ENCODE assay signal across 8 cellular contexts in the genomic region with DNA sequence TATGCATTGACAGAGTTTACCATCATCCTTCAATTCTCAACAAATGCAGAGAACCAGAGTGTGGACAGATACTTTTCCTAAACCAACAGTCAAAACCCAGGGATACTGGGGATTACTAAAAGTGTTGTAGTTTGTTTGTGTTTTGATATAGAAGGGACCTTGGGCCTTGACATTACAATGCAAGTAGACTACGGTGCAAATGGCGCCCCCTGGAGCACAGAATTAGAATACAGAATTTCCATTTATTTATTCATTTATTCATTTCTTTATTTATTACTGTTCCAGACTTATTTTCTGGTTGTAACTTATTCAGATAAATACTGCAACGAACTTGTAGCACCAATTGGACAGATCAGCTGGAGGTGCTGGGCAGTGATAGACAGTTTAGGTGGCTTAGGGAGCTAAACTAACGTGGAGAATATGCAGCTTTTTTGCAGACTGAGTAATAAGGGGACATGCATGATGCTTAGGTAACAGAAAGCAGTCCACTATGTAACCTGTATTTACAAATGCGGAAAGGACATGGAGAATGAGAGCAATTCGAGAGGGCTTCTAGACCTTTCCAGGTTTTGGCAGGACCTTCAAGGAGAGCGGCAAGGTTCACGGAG. TPM values are rescaled to one million over a fixed set of nuclear protein-coding genes. Genes with fewer than 3 reads are reported as not detected.
DNase-seq lines count a peak whose midpoint lies in the region; TF ChIP-seq lines count a peak whose summit lies in the region.

No MANE protein-coding gene starts in this region.

- TF ChIP-seq POLR2A in uterus (IDR thresholded peaks at IDR 0.05): no peak

- no peak overlapping the region for H3K4me3 Mint-ChIP-seq in CD4-positive, alpha-beta memory T cell

- H3K27ac ChIP-seq in ascending aorta (peak overlapping the region; percentile 15 to 37), uterus (peak overlapping the region in 1 of 2 donors; percentile 47)
- no peak overlapping the region for H3K27ac ChIP-seq in CD4-positive, alpha-beta memory T cell (ENCODE audit: low read depth, low read length)

- no peak overlapping the region for H3K4me3 ChIP-seq in Jurkat, Clone E6-1 (ENCODE audit: low read length)
- no peak overlapping the region for H3K4me3 ChIP-seq in ascending aorta
- no peak overlapping the region for H3K4me3 ChIP-seq in uterus
- no peak overlapping the region for H3K4me3 ChIP-seq in CD4-positive, alpha-beta memory T cell (ENCODE audit: low read length in 2 of 2)

- DNase-seq in COR-L47 (lab: John Stamatoyannopoulos, UW): peak; percentile 11
- DNase-seq in Jurkat, Clone E6-1 (ENCODE audit: low read depth, low spot score): peak; percentile 30
- DNase-seq in ascending aorta (ENCODE audit: low spot score in 2 of 2): no peak
- peak; percentile 72 for DNase-seq in left kidney (ENCODE audit: low read depth, low spot score)
- peak; percentile 48 to 74 for DNase-seq in uterus
- DNase-seq in GDM1 (lab: John Stamatoyannopoulos, UW): no peak
- DNase-seq in CD4-positive, alpha-beta memory T cell: no peak
- DNase-seq in NCI-H774 (lab: John Stamatoyannopoulos, UW): no peak

- no peaks in the 10 kb centered on the region for H3K4me1 Mint-ChIP-seq in CD4-positive, alpha-beta memory T cell

- H3K27me3 ChIP-seq in ascending aorta (no peaks in the 10 kb centered on the region), uterus (no peaks in the 10 kb centered on the region)
- no peaks in the 10 kb centered on the region for H3K27me3 ChIP-seq in CD4-positive, alpha-beta memory T cell (ENCODE audit: insufficient read depth, low read length)

- no peak overlapping the region for H3K27ac Mint-ChIP-seq in CD4-positive, alpha-beta memory T cell

- H3K9me3 Mint-ChIP-seq in CD4-positive, alpha-beta memory T cell: peaks cover 0 to 2% (median 0%) of the 10 kb centered on the region in 8 donors

- H3K36me3 ChIP-seq in ascending aorta (peaks cover 0 to 5% of the 10 kb centered on the region in 2 donors), uterus (no peaks in the 10 kb centered on the region)
- H3K36me3 ChIP-seq in CD4-positive, alpha-beta memory T cell (ENCODE audit: insufficient read depth, low read length): no peaks in the 10 kb centered on the region

- H3K9me3 ChIP-seq in ascending aorta: no peaks in the 10 kb centered on the region
- no peaks in the 10 kb centered on the region for H3K9me3 ChIP-seq in uterus
- H3K9me3 ChIP-seq in CD4-positive, alpha-beta memory T cell (ENCODE audit: control insufficient read depth in 1 of 2, low read length in 2 of 2): no peaks in the 10 kb centered on the region

- H3K4me1 ChIP-seq in ascending aorta (peaks cover 6 to 23% of the 10 kb centered on the region in 2 donors), uterus (peaks cover 0 to 13% of the 10 kb centered on the region in 2 donors)
- no peaks in the 10 kb centered on the region for H3K4me1 ChIP-seq in CD4-positive, alpha-beta memory T cell (ENCODE audit: insufficient read depth, low read length)

- POLR2A ChIA-PET in CD4-positive, alpha-beta memory T cell (lab: Charles Lee; ENCODE audit: partially characterized antibody): no interaction called here

- TF ChIP-seq CTCF in ascending aorta (IDR thresholded peaks at IDR 0.05) (peak; percentile 62 to 82 (median 65)), uterus (IDR thresholded peaks at IDR 0.05) (peak; percentile 70 to 75 (median 74))

- CTCF ChIA-PET in CD4-positive, alpha-beta memory T cell (lab: Charles Lee; ENCODE audit: partially characterized antibody): no interaction called here

- intact Hi-C loops in ascending aorta (cut with DNase I) (loop anchor here (1.0 to 5.0 kb wide), 3 partner anchors 44 to 86 kb away; no protein-coding TSS in a partner anchor), uterus (cut with DNase I; ENCODE audit: low total_unique reads) (loop anchor here (5.0 to 10.0 kb wide), 2 partner anchors 44 to 49 kb away; a partner anchor contains a TSS)
- intact Hi-C loops in CD4-positive, alpha-beta memory T cell (cut with micrococcal nuclease): no loop called here

- peaks cover 4 to 7% of the 10 kb centered on the region in 2 donors for H3K27me3 Mint-ChIP-seq in CD4-positive, alpha-beta memory T cell

- no peaks in the 10 kb centered on the region for H3K36me3 Mint-ChIP-seq in CD4-positive, alpha-beta memory T cell

RNA-seq across cellular contexts. Expression of a gene that starts 42.6 kb away (rescaled TPM):
- polyA plus RNA-seq in Jurkat, Clone E6-1 (2012; ENCODE audit: insufficient read depth, insufficient read length): 11.9 TPM
- 114 TPM for total RNA-seq in ascending aorta
- 100 to 1,000 TPM in 1 of 4 donors, 10 to 100 TPM in 3; 34.1 to 102 (median 57.4) TPM for total RNA-seq in uterus
- total RNA-seq in CD4-positive, alpha-beta memory T cell: not detected
- polyA plus RNA-seq in CD4-positive, alpha-beta memory T cell: not detected

Comparison
In these comparisons a context has a peak if more than half of its experiments do, and no peak if none do; other contexts are left out.
1. DNase-seq: peak in COR-L47 (single experiment), Jurkat, Clone E6-1 (single experiment), left kidney (single experiment) and uterus (2 of 2); none in ascending aorta (0 of 2), GDM1 (single experiment), CD4-positive, alpha-beta memory T cell (0 of 5) and NCI-H774 (single experiment).
2. RNA of a gene that starts 42.6 kb away (total RNA-seq): 114 TPM in ascending aorta (single experiment) and 34.1 to 102 TPM in uterus; not detected in CD4-positive, alpha-beta memory T cell; every median in the first group is over 10 times any median in the second.